ENCODE assay signal across 1 cellular context in genomic region chr3:12149029-12149428, GRCh38.
TF ChIP-seq lines count a peak whose summit lies in the region.

No MANE protein-coding gene starts in this region.

TF ChIP-seq in liver, 16 proteins besides CTCF, POLR2A, EP300 and RAD21 (continued from another document):
- TF ChIP-seq ATF3 (IDR thresholded peaks at IDR 0.05) (no peak), HNF4A (conservative IDR thresholded peaks at IDR 0.05) (peak; percentile 57 to 94), SP1 (IDR thresholded peaks at IDR 0.05) (peak; percentile 4), TAF1 (conservative IDR thresholded peaks at IDR 0.05) (no peak), EGR1 (IDR thresholded peaks at IDR 0.05; ENCODE audit: low read depth in 2 of 2) (peak; percentile 88 to 99), ZBTB33 (IDR thresholded peaks at IDR 0.05) (peak; percentile 50), RXRA (IDR thresholded peaks at IDR 0.05) (peak in 1 of 2 donors; percentile 87), GABPA (IDR thresholded peaks at IDR 0.05 in 1 of 2, conservative IDR thresholded peaks at IDR 0.05 in 1 of 2) (no peak), FOXA1 (IDR thresholded peaks at IDR 0.05) (no peak), REST (IDR thresholded peaks at IDR 0.05) (no peak), NR2F2 (IDR thresholded peaks at IDR 0.05) (no peak), FOXA2 (IDR thresholded peaks at IDR 0.05) (peak; percentile 7)
